Comparison of ENCODE assay signal across 20 cellular contexts in genomic region chr12:123614531-123614930, GRCh38. TPM values are rescaled to one million over a fixed set of nuclear protein-coding genes. Genes with fewer than 3 reads are reported as not detected.
A peak's percentile ranks its signal among the peaks of the same experiment; 100 is the strongest.
DNase-seq lines count a peak whose midpoint lies in the region; ATAC-seq, FAIRE-seq and TF ChIP-seq lines count a peak whose summit lies in the region.
"Had no signal": no experiment of that assay in that cellular context is flagged by ENCODE, and none has a peak within 500 bp of the region (broad histone marks: within the 10 kb centered on the region; RNA-seq: fewer than 3 reads in every experiment).

No MANE protein-coding gene starts in this region.

- no peaks in the 10 kb centered on the region for H3K79me2 ChIP-seq in HepG2 (ENCODE audit: insufficient read depth, low read length)

- ATAC-seq in GM18858 (IDR thresholded peaks at IDR 0.05; ENCODE audit: unreplicated experiment): no peak
- ATAC-seq in HepG2: no peak
- ATAC-seq: K562; left lobe of liver; natural killer cell treated with Interleukin-12 subunit alpha and Interleukin-12 subunit beta and Interleukin-15 and Interleukin-18, amount 100 ng/mL, for 72 hours had no signal

- no peak overlapping the region for H3K4me3 ChIP-seq in HepG2 (replicated peaks in 1 of 3; ENCODE audit: insufficient read depth in 1 of 3, low read depth in 2 of 3, low read length in 3 of 3)
- H3K4me3 ChIP-seq: K562 had no signal

- no peaks in the 10 kb centered on the region for H3K4me1 ChIP-seq in HepG2 (ENCODE audit: insufficient read depth, low read length)

- TF ChIP-seq POLR2A in H54 (IDR thresholded peaks at IDR 0.05; ENCODE audit: low read depth, low read length): no peak
- no peak for TF ChIP-seq POLR2A in HepG2 (IDR thresholded peaks at IDR 0.05; ENCODE audit: insufficient read depth in 1 of 2, low read depth in 2 of 2, low read length in 2 of 2)

- in situ Hi-C loops in HepG2 (cut with HindIII; ENCODE audit: extremely low pct_ligation_motif_present, low pct_unique_long_range_greater_than_20kb): no loop called here

- no peak overlapping the region for H3K27ac ChIP-seq in HepG2 (ENCODE audit: extremely low read length, insufficient read depth, low read length)

- POLR2A ChIA-PET in HepG2 (lab: Yijun Ruan, JAX): no interaction called here

- BruUV-seq in HepG2 (replicated peaks; lab: Mats Ljungman, UMichigan): no TSS peak

- FAIRE-seq in H54 (lab: Jason Lieb, UNC): no peak
- FAIRE-seq in HepG2 (lab: Jason Lieb, UNC): no peak
- FAIRE-seq: G401.6, GM18507, K562 had no signal

- intact Hi-C loops in HepG2 (cut with micrococcal nuclease; ENCODE audit: unreplicated experiment): no loop called here

- TF ChIP-seq EP300 in HepG2 (IDR thresholded peaks at IDR 0.05; ENCODE audit: low read depth in 2 of 2, low read length in 2 of 2) (no peak), HepG2 (CRISPR knock-in tag; IDR thresholded peaks at IDR 0.05; ENCODE audit: borderline replicate concordance) (no peak)

- 80% methylated on average over 4 of the region's 4 CpGs for WGBS in HepG2 (ENCODE audit: low lambda C conversion rate)

- CTCF ChIA-PET in HepG2 (lab: Yijun Ruan, JAX; ENCODE audit: low intra/inter-chr PET ratio, low total read pairs): no interaction called here

- H4K20me1 ChIP-seq in HepG2 (ENCODE audit: insufficient read depth, low read length): 0 out of 2 replicates have a peak, but pooled peaks cover 4% of the 10 kb centered on the region

- no peak for TF ChIP-seq CTCF in HepG2 (CRISPR knock-in tag; IDR thresholded peaks at IDR 0.05)

- TF ChIP-seq RAD21 in HepG2 (CRISPR knock-in tag; IDR thresholded peaks at IDR 0.05): no peak

- peak; percentile 74 for DNase-seq in AG20443 (ENCODE audit: low spot score)
- peak; percentile 28 for DNase-seq in H54 (ENCODE audit: insufficient read length, low spot score)
- DNase-seq in astrocyte of the hippocampus (ENCODE audit: low read depth, low spot score): peak; percentile 23
- DNase-seq in iris pigment epithelial cell (ENCODE audit: low read depth): peak; percentile 6
- no peak for DNase-seq in activated CD4-positive, alpha-beta T cell treated with anti-CD3 and anti-CD28 coated beads, Interleukin-2, amount 50 U/mL, for 48 hours
- DNase-seq in HepG2 (ENCODE audit: low spot score): no peak
- DNase-seq: activated naive CD4-positive, alpha-beta T cell treated with Interleukin-2 at 50 U/mL for 16 hours; CD4-positive, alpha-beta memory T cell; NCI-H1417 treated with DMSO at 0.1 percent for 48 hours; NCI-H526 treated with DMSO at 0.1 percent for 48 hours; retina; RPMI8226; stimulated activated CD4-positive, alpha-beta T cell treated with anti-CD3 and anti-CD28 coated beads, Interleukin-2, amount 100 ng/mL, for 48 hours; T-helper 9 cell had no signal

- no peak overlapping the region for H3K9ac ChIP-seq in HepG2 (ENCODE audit: insufficient read depth, low read depth, low read length)

- H3K36me3 ChIP-seq in HepG2 (replicated peaks in 1 of 2; ENCODE audit: control insufficient read depth in 1 of 2, insufficient read depth in 2 of 2, low read length in 2 of 2): peaks cover 35 to 83% of the 10 kb centered on the region in 2 experiments

- H2AFZ ChIP-seq in HepG2 (ENCODE audit: low read length): no peak overlapping the region

- no peaks in the 10 kb centered on the region for H3K27me3 ChIP-seq in HepG2 (ENCODE audit: control insufficient read depth in 1 of 2, insufficient read depth in 2 of 2, low read length in 2 of 2)

- no peak overlapping the region for H3K4me2 ChIP-seq in HepG2 (ENCODE audit: low read depth, low read length)

- H3K9me3 ChIP-seq in HepG2 (ENCODE audit: low read length): no peaks in the 10 kb centered on the region

RNA-seq across cellular contexts. Expression of gene DDX55, which starts 12.6 kb away (rescaled TPM):
- 29.5 and 37.0 TPM in 2 replicates for total RNA-seq in HepG2 (2016; rRNA removed; fragmentation: Illumina TruSeq; extraction: Trizol)
- 8.9 and 10.0 TPM in 2 replicates for total RNA-seq in HepG2 (2016; cell fraction: cytosol; rRNA removed; fragmentation: Illumina TruSeq; extraction: Trizol; ENCODE audit: low read depth)
- total RNA-seq in HepG2 (2016; cell fraction: insoluble cytoplasmic fraction; rRNA removed; fragmentation: Illumina TruSeq; extraction: Trizol): 26.9 and 38.3 TPM in 2 replicates
- total RNA-seq in HepG2 (2016; cell fraction: membrane; rRNA removed; fragmentation: Illumina TruSeq; extraction: Trizol): 15.6 and 16.1 TPM in 2 replicates
- 35.7 and 44.5 TPM in 2 replicates for total RNA-seq in HepG2 (2016; cell fraction: nucleus; rRNA removed; fragmentation: Illumina TruSeq; extraction: Trizol)
- 21.1 and 22.2 TPM in 2 replicates for polyA plus RNA-seq in HepG2 (2011; rRNA removed)
- polyA plus RNA-seq in HepG2 (2011; cell fraction: cytosol; rRNA removed): 14.7 and 16.6 TPM in 2 replicates
- 51.9 and 61.7 TPM in 2 replicates for polyA plus RNA-seq in HepG2 (2011; cell fraction: nucleus; rRNA removed)
- 18.1 and 19.2 TPM in 2 replicates for polyA plus RNA-seq in HepG2 (2012)
- 2.9 and 3.0 TPM in 2 replicates for polyA plus RNA-seq in HepG2 (2016; cell fraction: cytosol; fragmentation: Illumina TruSeq; extraction: Trizol; ENCODE audit: low read depth)
- 28.1 and 28.8 TPM in 2 replicates for polyA plus RNA-seq in HepG2 (2016; cell fraction: insoluble cytoplasmic fraction; fragmentation: Illumina TruSeq; extraction: Trizol; ENCODE audit: low read depth)
- polyA plus RNA-seq in HepG2 (2016; cell fraction: membrane; fragmentation: Illumina TruSeq; extraction: Trizol; ENCODE audit: low read depth): 6.4 and 7.9 TPM in 2 replicates
- polyA plus RNA-seq in HepG2 (2016; cell fraction: nucleus; fragmentation: Illumina TruSeq; extraction: Trizol; ENCODE audit: insufficient read depth, low read depth): 105 and 110 TPM in 2 replicates
- polyA minus RNA-seq in HepG2 (2011; rRNA and poly(A)+ RNA removed; ENCODE audit: low replicate concordance): 19.8 and 42.6 TPM in 2 replicates
- polyA minus RNA-seq in HepG2 (2011; cell fraction: cytosol; rRNA and poly(A)+ RNA removed): 6.6 and 12.3 TPM in 2 replicates
- polyA minus RNA-seq in HepG2 (2011; cell fraction: nucleus; rRNA and poly(A)+ RNA removed): 42.1 and 43.8 TPM in 2 replicates

RNA-seq across cellular contexts. Expression of gene EIF2B1, which starts 19.0 kb away (rescaled TPM):
- total RNA-seq in HepG2 (2016; rRNA removed; fragmentation: Illumina TruSeq; extraction: Trizol): 37.4 and 45.1 TPM in 2 replicates
- total RNA-seq in HepG2 (2016; cell fraction: cytosol; rRNA removed; fragmentation: Illumina TruSeq; extraction: Trizol; ENCODE audit: low read depth): 6.1 and 6.7 TPM in 2 replicates
- total RNA-seq in HepG2 (2016; cell fraction: insoluble cytoplasmic fraction; rRNA removed; fragmentation: Illumina TruSeq; extraction: Trizol): 35.8 and 45.7 TPM in 2 replicates
- total RNA-seq in HepG2 (2016; cell fraction: membrane; rRNA removed; fragmentation: Illumina TruSeq; extraction: Trizol): 12.7 and 13.4 TPM in 2 replicates
- 21.2 TPM in 2 replicates for total RNA-seq in HepG2 (2016; cell fraction: nucleus; rRNA removed; fragmentation: Illumina TruSeq; extraction: Trizol)
- polyA plus RNA-seq in HepG2 (2011; rRNA removed): 18.7 and 20.1 TPM in 2 replicates
- polyA plus RNA-seq in HepG2 (2011; cell fraction: cytosol; rRNA removed): 13.7 and 16.6 TPM in 2 replicates
- 34.5 and 45.8 TPM in 2 replicates for polyA plus RNA-seq in HepG2 (2011; cell fraction: nucleus; rRNA removed)
- 20.4 and 24.1 TPM in 2 replicates for polyA plus RNA-seq in HepG2 (2012)
- polyA plus RNA-seq in HepG2 (2016; cell fraction: cytosol; fragmentation: Illumina TruSeq; extraction: Trizol; ENCODE audit: low read depth): 5.1 and 5.6 TPM in 2 replicates
- 50.2 and 53.5 TPM in 2 replicates for polyA plus RNA-seq in HepG2 (2016; cell fraction: insoluble cytoplasmic fraction; fragmentation: Illumina TruSeq; extraction: Trizol; ENCODE audit: low read depth)
- polyA plus RNA-seq in HepG2 (2016; cell fraction: membrane; fragmentation: Illumina TruSeq; extraction: Trizol; ENCODE audit: low read depth): 10.5 and 10.8 TPM in 2 replicates
- 37.5 and 40.1 TPM in 2 replicates for polyA plus RNA-seq in HepG2 (2016; cell fraction: nucleus; fragmentation: Illumina TruSeq; extraction: Trizol; ENCODE audit: insufficient read depth, low read depth)
- 6.3 and 19.6 TPM in 2 replicates for polyA minus RNA-seq in HepG2 (2011; rRNA and poly(A)+ RNA removed; ENCODE audit: low replicate concordance)
- 5.5 and 6.0 TPM in 2 replicates for polyA minus RNA-seq in HepG2 (2011; cell fraction: cytosol; rRNA and poly(A)+ RNA removed)
- 15.8 and 17.0 TPM in 2 replicates for polyA minus RNA-seq in HepG2 (2011; cell fraction: nucleus; rRNA and poly(A)+ RNA removed)

RNA-seq across cellular contexts. Expression of gene GTF2H3, which starts 19.1 kb away (rescaled TPM):
- total RNA-seq in HepG2 (2016; rRNA removed; fragmentation: Illumina TruSeq; extraction: Trizol): 58.8 and 88.6 TPM in 2 replicates
- 15.1 and 15.3 TPM in 2 replicates for total RNA-seq in HepG2 (2016; cell fraction: cytosol; rRNA removed; fragmentation: Illumina TruSeq; extraction: Trizol; ENCODE audit: low read depth)
- total RNA-seq in HepG2 (2016; cell fraction: insoluble cytoplasmic fraction; rRNA removed; fragmentation: Illumina TruSeq; extraction: Trizol): 59.9 and 91.7 TPM in 2 replicates
- 10.1 and 11.7 TPM in 2 replicates for total RNA-seq in HepG2 (2016; cell fraction: membrane; rRNA removed; fragmentation: Illumina TruSeq; extraction: Trizol)
- 31.6 and 37.7 TPM in 2 replicates for total RNA-seq in HepG2 (2016; cell fraction: nucleus; rRNA removed; fragmentation: Illumina TruSeq; extraction: Trizol)
- polyA plus RNA-seq in HepG2 (2011; rRNA removed): 24.6 and 35.8 TPM in 2 replicates
- 18.5 and 28.8 TPM in 2 replicates for polyA plus RNA-seq in HepG2 (2011; cell fraction: cytosol; rRNA removed)
- 9.9 and 10.3 TPM in 2 replicates for polyA plus RNA-seq in HepG2 (2011; cell fraction: nucleus; rRNA removed)
- 25.9 and 38.9 TPM in 2 replicates for polyA plus RNA-seq in HepG2 (2012)
- 2.0 and 2.1 TPM in 2 replicates for polyA plus RNA-seq in HepG2 (2016; cell fraction: cytosol; fragmentation: Illumina TruSeq; extraction: Trizol; ENCODE audit: low read depth)
- 54.9 and 61.2 TPM in 2 replicates for polyA plus RNA-seq in HepG2 (2016; cell fraction: insoluble cytoplasmic fraction; fragmentation: Illumina TruSeq; extraction: Trizol; ENCODE audit: low read depth)
- 4.9 and 5.3 TPM in 2 replicates for polyA plus RNA-seq in HepG2 (2016; cell fraction: membrane; fragmentation: Illumina TruSeq; extraction: Trizol; ENCODE audit: low read depth)
- 35.7 and 38.8 TPM in 2 replicates for polyA plus RNA-seq in HepG2 (2016; cell fraction: nucleus; fragmentation: Illumina TruSeq; extraction: Trizol; ENCODE audit: insufficient read depth, low read depth)
- 23.9 and 24.4 TPM in 2 replicates for polyA minus RNA-seq in HepG2 (2011; rRNA and poly(A)+ RNA removed; ENCODE audit: low replicate concordance)
- 17.9 and 24.5 TPM in 2 replicates for polyA minus RNA-seq in HepG2 (2011; cell fraction: cytosol; rRNA and poly(A)+ RNA removed)
- 25.1 and 33.9 TPM in 2 replicates for polyA minus RNA-seq in HepG2 (2011; cell fraction: nucleus; rRNA and poly(A)+ RNA removed)

RNA-seq across cellular contexts. Expression of gene TMED2, which starts 30.2 kb away (rescaled TPM):
- 202 and 240 TPM in 2 replicates for total RNA-seq in HepG2 (2016; rRNA removed; fragmentation: Illumina TruSeq; extraction: Trizol)
- 94.8 and 112 TPM in 2 replicates for total RNA-seq in HepG2 (2016; cell fraction: cytosol; rRNA removed; fragmentation: Illumina TruSeq; extraction: Trizol; ENCODE audit: low read depth)
- 191 and 250 TPM in 2 replicates for total RNA-seq in HepG2 (2016; cell fraction: insoluble cytoplasmic fraction; rRNA removed; fragmentation: Illumina TruSeq; extraction: Trizol)
- total RNA-seq in HepG2 (2016; cell fraction: membrane; rRNA removed; fragmentation: Illumina TruSeq; extraction: Trizol): 262 and 272 TPM in 2 replicates
- 193 and 223 TPM in 2 replicates for total RNA-seq in HepG2 (2016; cell fraction: nucleus; rRNA removed; fragmentation: Illumina TruSeq; extraction: Trizol)
- 166 and 200 TPM in 2 replicates for polyA plus RNA-seq in HepG2 (2011; rRNA removed)
- polyA plus RNA-seq in HepG2 (2011; cell fraction: cytosol; rRNA removed): 96.9 and 166 TPM in 2 replicates
- polyA plus RNA-seq in HepG2 (2011; cell fraction: nucleus; rRNA removed): 44.3 and 60.5 TPM in 2 replicates
- polyA plus RNA-seq in HepG2 (2012): 213 and 226 TPM in 2 replicates
- 92.3 and 134 TPM in 2 replicates for polyA plus RNA-seq in HepG2 (2016; cell fraction: cytosol; fragmentation: Illumina TruSeq; extraction: Trizol; ENCODE audit: low read depth)
- 211 and 222 TPM in 2 replicates for polyA plus RNA-seq in HepG2 (2016; cell fraction: insoluble cytoplasmic fraction; fragmentation: Illumina TruSeq; extraction: Trizol; ENCODE audit: low read depth)
- 206 and 232 TPM in 2 replicates for polyA plus RNA-seq in HepG2 (2016; cell fraction: membrane; fragmentation: Illumina TruSeq; extraction: Trizol; ENCODE audit: low read depth)
- 282 and 306 TPM in 2 replicates for polyA plus RNA-seq in HepG2 (2016; cell fraction: nucleus; fragmentation: Illumina TruSeq; extraction: Trizol; ENCODE audit: insufficient read depth, low read depth)
- polyA minus RNA-seq in HepG2 (2011; rRNA and poly(A)+ RNA removed; ENCODE audit: low replicate concordance): 86.0 and 140 TPM in 2 replicates
- 111 and 124 TPM in 2 replicates for polyA minus RNA-seq in HepG2 (2011; cell fraction: cytosol; rRNA and poly(A)+ RNA removed)
- 70.8 and 82.7 TPM in 2 replicates for polyA minus RNA-seq in HepG2 (2011; cell fraction: nucleus; rRNA and poly(A)+ RNA removed)

RNA-seq across cellular contexts. Expression of gene TCTN2, which starts 56.4 kb away (rescaled TPM):
- total RNA-seq in HepG2 (2016; rRNA removed; fragmentation: Illumina TruSeq; extraction: Trizol): 4.1 and 8.1 TPM in 2 replicates
- 3.3 and 4.2 TPM in 2 replicates for total RNA-seq in HepG2 (2016; cell fraction: cytosol; rRNA removed; fragmentation: Illumina TruSeq; extraction: Trizol; ENCODE audit: low read depth)
- total RNA-seq in HepG2 (2016; cell fraction: insoluble cytoplasmic fraction; rRNA removed; fragmentation: Illumina TruSeq; extraction: Trizol): 4.1 and 7.3 TPM in 2 replicates
- total RNA-seq in HepG2 (2016; cell fraction: membrane; rRNA removed; fragmentation: Illumina TruSeq; extraction: Trizol): 4.9 and 5.0 TPM in 2 replicates
- 7.9 and 8.3 TPM in 2 replicates for total RNA-seq in HepG2 (2016; cell fraction: nucleus; rRNA removed; fragmentation: Illumina TruSeq; extraction: Trizol)
- polyA plus RNA-seq in HepG2 (2011; rRNA removed): 3.9 and 5.0 TPM in 2 replicates
- polyA plus RNA-seq in HepG2 (2011; cell fraction: cytosol; rRNA removed): 2.7 and 3.2 TPM in 2 replicates
- polyA plus RNA-seq in HepG2 (2011; cell fraction: nucleus; rRNA removed): 6.4 and 6.7 TPM in 2 replicates
- 3.7 and 5.5 TPM in 2 replicates for polyA plus RNA-seq in HepG2 (2012)
- polyA plus RNA-seq in HepG2 (2016; cell fraction: cytosol; fragmentation: Illumina TruSeq; extraction: Trizol; ENCODE audit: low read depth): 0.93 and 1.1 TPM in 2 replicates
- polyA plus RNA-seq in HepG2 (2016; cell fraction: insoluble cytoplasmic fraction; fragmentation: Illumina TruSeq; extraction: Trizol; ENCODE audit: low read depth): 3.3 and 3.7 TPM in 2 replicates
- polyA plus RNA-seq in HepG2 (2016; cell fraction: membrane; fragmentation: Illumina TruSeq; extraction: Trizol; ENCODE audit: low read depth): 2.4 and 2.6 TPM in 2 replicates
- polyA plus RNA-seq in HepG2 (2016; cell fraction: nucleus; fragmentation: Illumina TruSeq; extraction: Trizol; ENCODE audit: insufficient read depth, low read depth): 12.7 and 13.0 TPM in 2 replicates
- polyA minus RNA-seq in HepG2 (2011; rRNA and poly(A)+ RNA removed; ENCODE audit: low replicate concordance): 11.6 and 14.2 TPM in 2 replicates
- polyA minus RNA-seq in HepG2 (2011; cell fraction: cytosol; rRNA and poly(A)+ RNA removed): 3.0 and 3.9 TPM in 2 replicates
- 4.5 and 6.1 TPM in 2 replicates for polyA minus RNA-seq in HepG2 (2011; cell fraction: nucleus; rRNA and poly(A)+ RNA removed)

Comparison
In these comparisons a context has a peak if more than half of its experiments do, and no peak if none do; other contexts are left out.
1. DNase-seq: peak in AG20443 (single experiment), H54 (single experiment), astrocyte of the hippocampus (single experiment) and iris pigment epithelial cell (single experiment); none in activated CD4-positive, alpha-beta T cell treated with anti-CD3 and anti-CD28 coated beads, Interleukin-2, amount 50 U/mL, for 48 hours (0 of 2) and HepG2 (single experiment).